ENCODE assay signal across 1 cellular context in the genomic region with DNA sequence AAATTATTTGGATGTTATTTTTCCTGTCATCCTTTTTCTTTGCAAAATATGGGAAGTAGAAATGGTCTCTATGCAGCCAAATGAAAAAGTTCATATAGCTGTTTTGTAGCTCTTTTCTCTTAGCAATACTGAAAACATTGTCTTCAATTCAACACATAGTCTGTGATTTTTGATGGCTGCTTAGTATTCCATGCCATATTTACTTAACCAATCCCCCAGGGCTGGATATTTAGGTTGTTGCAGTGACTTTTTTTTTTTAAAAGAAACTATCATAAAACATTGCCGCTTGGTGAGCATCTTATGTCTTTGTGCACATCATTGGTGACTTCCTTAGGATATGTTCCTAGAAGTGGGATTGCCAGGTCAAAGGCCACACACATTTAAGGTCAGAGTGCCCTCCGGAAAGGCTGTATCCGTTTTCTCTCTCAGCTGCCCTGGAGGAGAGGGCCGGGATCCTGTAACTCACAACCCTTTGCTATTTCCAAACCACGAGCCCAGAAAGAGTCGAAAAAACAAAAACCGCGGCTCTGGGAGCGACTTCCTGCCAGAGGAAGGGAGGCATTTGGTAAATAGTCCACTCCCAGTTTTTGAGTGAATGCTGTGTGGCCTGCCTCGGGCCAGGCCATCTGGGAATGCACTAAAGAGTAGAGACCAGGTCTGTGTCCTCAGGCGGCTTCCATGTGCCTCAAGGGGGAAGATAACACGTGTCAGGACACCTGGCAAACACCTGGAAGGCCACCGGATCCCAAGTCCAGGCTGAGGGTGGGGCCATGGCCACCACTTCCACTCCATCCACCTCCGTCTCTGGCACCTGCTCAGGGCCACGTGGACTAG.
TF ChIP-seq lines count a peak whose summit lies in the region.

No MANE protein-coding gene starts in this region.

TF ChIP-seq in H1, 55 proteins besides CTCF, POLR2A, EP300 and RAD21:
- TF ChIP-seq CHD1 (IDR thresholded peaks at IDR 0.05; ENCODE audit: low read depth, low read length) (no peak), TAF7 (optimal IDR thresholded peaks at IDR 0.05; ENCODE audit: borderline replicate concordance, low read depth, low read length) (no peak), RXRA (IDR thresholded peaks at IDR 0.05; ENCODE audit: insufficient read depth, low read depth, low read length) (no peak), NANOG (IDR thresholded peaks at IDR 0.05; ENCODE audit: insufficient read depth, low read depth, low read length, poor library complexity, severe bottlenecking) (no peak), RNF2 (IDR thresholded peaks at IDR 0.05; ENCODE audit: borderline replicate concordance, low read depth, low read length, missing control alignments, poor library complexity, severe bottlenecking) (no peak), SRF (IDR thresholded peaks at IDR 0.05; ENCODE audit: low read depth, low read length) (no peak), BACH1 (IDR thresholded peaks at IDR 0.05; ENCODE audit: low read length) (no peak), CBX5 (IDR thresholded peaks at IDR 0.05; ENCODE audit: low read depth, low read length) (no peak), MAFK (IDR thresholded peaks at IDR 0.05; ENCODE audit: low read depth, low read length) (no peak), GABPA (IDR thresholded peaks at IDR 0.05; ENCODE audit: borderline replicate concordance, insufficient read depth, low read length) (no peak), SIRT6 (IDR thresholded peaks at IDR 0.05; ENCODE audit: low read length) (no peak), JUN (IDR thresholded peaks at IDR 0.05; ENCODE audit: low read depth, low read length) (no peak), RBBP5 (IDR thresholded peaks at IDR 0.05; ENCODE audit: borderline replicate concordance, low read depth, low read length) (no peak), GTF2F1 (IDR thresholded peaks at IDR 0.05; ENCODE audit: borderline replicate concordance, low read depth, low read length) (no peak)
- TF ChIP-seq, protein P1, sequence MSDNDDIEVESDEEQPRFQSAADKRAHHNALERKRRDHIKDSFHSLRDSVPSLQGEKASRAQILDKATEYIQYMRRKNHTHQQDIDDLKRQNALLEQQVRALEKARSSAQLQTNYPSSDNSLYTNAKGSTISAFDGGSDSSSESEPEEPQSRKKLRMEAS (IDR thresholded peaks at IDR 0.05): no peak
- TF ChIP-seq, protein P2, sequence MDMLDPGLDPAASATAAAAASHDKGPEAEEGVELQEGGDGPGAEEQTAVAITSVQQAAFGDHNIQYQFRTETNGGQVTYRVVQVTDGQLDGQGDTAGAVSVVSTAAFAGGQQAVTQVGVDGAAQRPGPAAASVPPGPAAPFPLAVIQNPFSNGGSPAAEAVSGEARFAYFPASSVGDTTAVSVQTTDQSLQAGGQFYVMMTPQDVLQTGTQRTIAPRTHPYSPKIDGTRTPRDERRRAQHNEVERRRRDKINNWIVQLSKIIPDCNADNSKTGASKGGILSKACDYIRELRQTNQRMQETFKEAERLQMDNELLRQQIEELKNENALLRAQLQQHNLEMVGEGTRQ (IDR thresholded peaks at IDR 0.05; ENCODE audit: low read length): no peak
